8 cellular contexts compared by ENCODE assay signal in genomic region chrX:40006025-40007017, GRCh38.
A peak's percentile ranks its signal among the peaks of the same experiment; 100 is the strongest.
DNase-seq lines count a peak whose midpoint lies in the region; ATAC-seq and TF ChIP-seq lines count a peak whose summit lies in the region.

No MANE protein-coding gene starts in this region.

- H3K27me3 ChIP-seq in HUES48 (ENCODE audit: control insufficient read depth, insufficient read depth, low read length): peaks cover 86% of the 10 kb centered on the region
- H3K27me3 ChIP-seq in prostate gland (replicated peaks; ENCODE audit: insufficient read depth): no peaks in the 10 kb centered on the region

- H3K9ac ChIP-seq in HUES48 (ENCODE audit: low read depth, low read length): no peak overlapping the region

- TF ChIP-seq CTCF in RWPE1 (conservative IDR thresholded peaks at IDR 0.05; ENCODE audit: low read depth) (no peak), prostate gland (IDR thresholded peaks at IDR 0.05) (no peak)

- no peaks in the 10 kb centered on the region for H3K36me3 Mint-ChIP-seq in activated T-helper 1 cell treated with anti-CD3 and anti-CD28 coated beads, Interleukin-12 subunit alpha, Interleukin-12 subunit beta, Interleukin-2, Interleukin-4 antibody, amounts not matched to agents 30 ng/mL and 10 ng/mL and 1 ng/mL, durations not matched to agents 14 hours and 24 hours and 36 hours (ENCODE audit: low read depth)
- H3K36me3 Mint-ChIP-seq in stimulated activated effector memory CD8-positive, alpha-beta T cell treated with anti-CD3 and anti-CD28 coated beads, Interleukin-12 subunit alpha, Interleukin-12 subunit beta, amount 100 ng/mL, for 72 hours: peaks cover 5% of the 10 kb centered on the region

- intact Hi-C loops in activated T-helper 1 cell treated with anti-CD3 and anti-CD28 coated beads, Interleukin-12 subunit alpha, Interleukin-12 subunit beta, Interleukin-2, Interleukin-4 antibody, amounts not matched to agents 30 ng/mL and 10 ng/mL and 1 ng/mL, durations not matched to agents 14 hours and 24 hours and 36 hours (cut with micrococcal nuclease): loop anchor here (5.0 kb wide), 1 partner anchor 104 kb away; no protein-coding TSS in a partner anchor
- intact Hi-C loops in prostate gland (cut with DNase I): no loop called here

- no peak for TF ChIP-seq POLR2A in prostate gland (IDR thresholded peaks at IDR 0.05)

- DNase-seq in activated T-helper 1 cell treated with anti-CD3 and anti-CD28 coated beads, Interleukin-12 subunit alpha, Interleukin-12 subunit beta, Interleukin-2, Interleukin-4 antibody, amounts not matched to agents 30 ng/mL and 10 ng/mL and 1 ng/mL, durations not matched to agents 14 hours and 24 hours and 36 hours (ENCODE audit: low spot score): peak; percentile 10
- DNase-seq in stimulated activated effector memory CD8-positive, alpha-beta T cell treated with anti-CD3 and anti-CD28 coated beads, Interleukin-12 subunit alpha, Interleukin-12 subunit beta, amount 100 ng/mL, for 72 hours (ENCODE audit: low spot score in 2 of 2): peak; percentile 31 to 56
- DNase-seq in foreskin melanocyte: no peak
- DNase-seq in GF-D8 (lab: John Stamatoyannopoulos, UW): no peak
- no peak for DNase-seq in RWPE1 (ENCODE audit: low spot score)
- no peak for DNase-seq in prostate gland (ENCODE audit: low spot score)

- H3K27ac ChIP-seq in HUES48 (ENCODE audit: low read depth, low read length): no peak overlapping the region
- H3K27ac ChIP-seq in RWPE1: no peak overlapping the region
- no peak overlapping the region for H3K27ac ChIP-seq in prostate gland

- H3K4me3 Mint-ChIP-seq in activated T-helper 1 cell treated with anti-CD3 and anti-CD28 coated beads, Interleukin-12 subunit alpha, Interleukin-12 subunit beta, Interleukin-2, Interleukin-4 antibody, amounts not matched to agents 30 ng/mL and 10 ng/mL and 1 ng/mL, durations not matched to agents 14 hours and 24 hours and 36 hours: peak overlapping the region; percentile 30
- H3K4me3 Mint-ChIP-seq in stimulated activated effector memory CD8-positive, alpha-beta T cell treated with anti-CD3 and anti-CD28 coated beads, Interleukin-12 subunit alpha, Interleukin-12 subunit beta, amount 100 ng/mL, for 72 hours: peak overlapping the region; percentile 72

- H3K27me3 Mint-ChIP-seq in activated T-helper 1 cell treated with anti-CD3 and anti-CD28 coated beads, Interleukin-12 subunit alpha, Interleukin-12 subunit beta, Interleukin-2, Interleukin-4 antibody, amounts not matched to agents 30 ng/mL and 10 ng/mL and 1 ng/mL, durations not matched to agents 14 hours and 24 hours and 36 hours (ENCODE audit: insufficient read depth): peaks cover 23% of the 10 kb centered on the region

- H3K4me1 ChIP-seq in HUES48 (ENCODE audit: control insufficient read depth, insufficient read depth, low read length) (peaks cover 64% of the 10 kb centered on the region), prostate gland (replicated peaks) (no peaks in the 10 kb centered on the region)

- peak; percentile 82 for ATAC-seq in stimulated activated effector memory CD8-positive, alpha-beta T cell treated with anti-CD3 and anti-CD28 coated beads, Interleukin-12 subunit alpha, Interleukin-12 subunit beta, amount 100 ng/mL, for 72 hours

- H3K9me3 ChIP-seq in HUES48 (ENCODE audit: control insufficient read depth, insufficient read depth, low read length) (no peaks in the 10 kb centered on the region), prostate gland (no peaks in the 10 kb centered on the region)

- no peaks in the 10 kb centered on the region for H3K36me3 ChIP-seq in HUES48 (ENCODE audit: control insufficient read depth, insufficient read depth, low read length)
- H3K36me3 ChIP-seq in prostate gland: no peaks in the 10 kb centered on the region

- H3K9me3 Mint-ChIP-seq in activated T-helper 1 cell treated with anti-CD3 and anti-CD28 coated beads, Interleukin-12 subunit alpha, Interleukin-12 subunit beta, Interleukin-2, Interleukin-4 antibody, amounts not matched to agents 30 ng/mL and 10 ng/mL and 1 ng/mL, durations not matched to agents 14 hours and 24 hours and 36 hours: no peaks in the 10 kb centered on the region
- no peaks in the 10 kb centered on the region for H3K9me3 Mint-ChIP-seq in stimulated activated effector memory CD8-positive, alpha-beta T cell treated with anti-CD3 and anti-CD28 coated beads, Interleukin-12 subunit alpha, Interleukin-12 subunit beta, amount 100 ng/mL, for 72 hours

- H3K4me3 ChIP-seq in HUES48 (ENCODE audit: low read depth, low read length): peak overlapping the region; percentile 62
- peak overlapping the region; percentile 6 for H3K4me3 ChIP-seq in iPS-11a (ENCODE audit: low read depth, low read length)
- H3K4me3 ChIP-seq in prostate gland: no peak overlapping the region

- H3K27ac Mint-ChIP-seq in activated T-helper 1 cell treated with anti-CD3 and anti-CD28 coated beads, Interleukin-12 subunit alpha, Interleukin-12 subunit beta, Interleukin-2, Interleukin-4 antibody, amounts not matched to agents 30 ng/mL and 10 ng/mL and 1 ng/mL, durations not matched to agents 14 hours and 24 hours and 36 hours: no peak overlapping the region
- H3K27ac Mint-ChIP-seq in stimulated activated effector memory CD8-positive, alpha-beta T cell treated with anti-CD3 and anti-CD28 coated beads, Interleukin-12 subunit alpha, Interleukin-12 subunit beta, amount 100 ng/mL, for 72 hours: no peak overlapping the region

- CTCF ChIA-PET in RWPE1 (lab: Yijun Ruan, JAX): no interaction called here

- WGBS in prostate gland: 53% methylated on average over 34 of the region's 68 CpGs

- POLR2A ChIA-PET in RWPE1 (lab: Yijun Ruan, JAX; ENCODE audit: low non-redundant PET): no interaction called here

- H3K4me1 Mint-ChIP-seq in activated T-helper 1 cell treated with anti-CD3 and anti-CD28 coated beads, Interleukin-12 subunit alpha, Interleukin-12 subunit beta, Interleukin-2, Interleukin-4 antibody, amounts not matched to agents 30 ng/mL and 10 ng/mL and 1 ng/mL, durations not matched to agents 14 hours and 24 hours and 36 hours (ENCODE audit: low read depth): peaks cover 13% of the 10 kb centered on the region
- peaks cover 37% of the 10 kb centered on the region for H3K4me1 Mint-ChIP-seq in stimulated activated effector memory CD8-positive, alpha-beta T cell treated with anti-CD3 and anti-CD28 coated beads, Interleukin-12 subunit alpha, Interleukin-12 subunit beta, amount 100 ng/mL, for 72 hours

Comparison
In these comparisons a context has a peak if more than half of its experiments do, and no peak if none do; other contexts are left out.
1. H3K4me3 ChIP-seq: peak in HUES48 (single experiment) and iPS-11a (single experiment); none in prostate gland (0 of 2).
2. DNase-seq: peak in activated T-helper 1 cell treated with anti-CD3 and anti-CD28 coated beads, Interleukin-12 subunit alpha, Interleukin-12 subunit beta, Interleukin-2, Interleukin-4 antibody, amounts not matched to agents 30 ng/mL and 10 ng/mL and 1 ng/mL, durations not matched to agents 14 hours and 24 hours and 36 hours (single experiment) and stimulated activated effector memory CD8-positive, alpha-beta T cell treated with anti-CD3 and anti-CD28 coated beads, Interleukin-12 subunit alpha, Interleukin-12 subunit beta, amount 100 ng/mL, for 72 hours (2 of 2); none in foreskin melanocyte (single experiment), GF-D8 (single experiment), RWPE1 (single experiment) and prostate gland (single experiment).